In genomic region chr12:120437735-120438494, GRCh38 we compare ENCODE assay signal across 8 cellular contexts. TPM values are rescaled to one million over a fixed set of nuclear protein-coding genes. Genes with fewer than 3 reads are reported as not detected.
DNase-seq lines count a peak whose midpoint lies in the region; ATAC-seq and TF ChIP-seq lines count a peak whose summit lies in the region.

COX6A1 (plus strand) TSS chr12:120438113; CDS start chr12:120438127, 14 bp downstream.

- no peaks in the 10 kb centered on the region for H3K9me3 Mint-ChIP-seq in activated naive CD8-positive, alpha-beta T cell (ENCODE audit: low read depth)
- H3K9me3 Mint-ChIP-seq in glutamatergic neuron (ENCODE audit: unreplicated experiment) (peaks cover 4% of the 10 kb centered on the region), osteocyte (ENCODE audit: unreplicated experiment) (no peaks in the 10 kb centered on the region)

- H3K4me3 Mint-ChIP-seq in activated naive CD8-positive, alpha-beta T cell = peak within 1 kb of the TSS; percentile 99
- peak within 1 kb of the TSS; percentile 100 for H3K4me3 Mint-ChIP-seq in glutamatergic neuron (ENCODE audit: unreplicated experiment)
- H3K4me3 Mint-ChIP-seq in osteocyte (ENCODE audit: unreplicated experiment) = peak within 1 kb of the TSS; percentile 91

- H3K27me3 ChIP-seq in thymus (ENCODE audit: control insufficient read depth, insufficient read depth) = no peaks in the 10 kb centered on the region

- no peak for TF ChIP-seq CTCF in GM12864 (IDR thresholded peaks at IDR 0.05; ENCODE audit: low read depth, low read length, missing control alignments)
- TF ChIP-seq CTCF in glutamatergic neuron (IDR thresholded peaks at IDR 0.05; ENCODE audit: partially characterized antibody, unreplicated experiment) = no peak
- TF ChIP-seq CTCF in osteocyte (IDR thresholded peaks at IDR 0.05) = no peak

- peak within 1 kb of the TSS; percentile 96 for H3K27ac ChIP-seq in thymus (ENCODE audit: low read depth)

- H3K36me3 Mint-ChIP-seq in activated naive CD8-positive, alpha-beta T cell = no peaks in the 10 kb centered on the region
- H3K36me3 Mint-ChIP-seq in glutamatergic neuron (ENCODE audit: unreplicated experiment) = no peaks in the 10 kb centered on the region
- peaks cover 2% of the 10 kb centered on the region for H3K36me3 Mint-ChIP-seq in osteocyte (ENCODE audit: unreplicated experiment)

- H3K27ac Mint-ChIP-seq in activated naive CD8-positive, alpha-beta T cell = peak within 1 kb of the TSS; percentile 98
- H3K27ac Mint-ChIP-seq in glutamatergic neuron (ENCODE audit: unreplicated experiment) (peak within 1 kb of the TSS; percentile 89), osteocyte (ENCODE audit: unreplicated experiment) (peak within 1 kb of the TSS; percentile 84)

- DNase-seq in GM12864 (ENCODE audit: low read depth) (peak; percentile 99), NCI-H1105 (lab: John Stamatoyannopoulos, UW) (peak; percentile 100), SKM-1 treated with dmso at 0.1 percent for 144 hours (lab: John Stamatoyannopoulos, UW; ENCODE audit: unreplicated experiment) (peak; percentile 94), glutamatergic neuron (peak; percentile 94), osteocyte (ENCODE audit: extremely low spot score, unreplicated experiment) (peak; percentile 97)

- peaks cover 17% of the 10 kb centered on the region for H3K4me1 ChIP-seq in thymus (ENCODE audit: control insufficient read depth, insufficient read depth, low read length)

- H3K4me1 Mint-ChIP-seq in activated naive CD8-positive, alpha-beta T cell (ENCODE audit: low read depth) = peaks cover 33% of the 10 kb centered on the region
- H3K4me1 Mint-ChIP-seq in glutamatergic neuron (ENCODE audit: low read depth, unreplicated experiment) = no peaks in the 10 kb centered on the region
- peaks cover 22% of the 10 kb centered on the region for H3K4me1 Mint-ChIP-seq in osteocyte (ENCODE audit: unreplicated experiment)

- H3K9me3 ChIP-seq in thymus (ENCODE audit: control insufficient read depth) = no peaks in the 10 kb centered on the region

- peak; percentile 97 for ATAC-seq in HG02623 (IDR thresholded peaks at IDR 0.05; ENCODE audit: unreplicated experiment)

- H3K27me3 Mint-ChIP-seq in activated naive CD8-positive, alpha-beta T cell = no peaks in the 10 kb centered on the region
- H3K27me3 Mint-ChIP-seq in glutamatergic neuron (ENCODE audit: unreplicated experiment) (peaks cover 2% of the 10 kb centered on the region), osteocyte (ENCODE audit: unreplicated experiment) (no peaks in the 10 kb centered on the region)

- WGBS in thymus = under 1% methylated on average over 59 of the region's 59 CpGs

- peak within 1 kb of the TSS; percentile 93 for H3K4me3 ChIP-seq in GM12864 (ENCODE audit: low read depth, low read length)
- peak within 1 kb of the TSS; percentile 84 for H3K4me3 ChIP-seq in thymus (ENCODE audit: low read length)

- H3K36me3 ChIP-seq in thymus (ENCODE audit: control insufficient read depth, insufficient read depth) = peaks cover 8% of the 10 kb centered on the region

RNA-seq across cellular contexts. Expression of gene COX6A1, which starts in this region (rescaled TPM):
- total RNA-seq in glutamatergic neuron (ENCODE audit: unreplicated experiment) (405 TPM), osteocyte (299 and 307 TPM in 2 replicates)
- polyA plus RNA-seq in thymus = 494 TPM

Comparison
In these comparisons a context has a peak if more than half of its experiments do, and no peak if none do; other contexts are left out.
1. Peak in every context shown above with its lines: DNase-seq, ATAC-seq, H3K4me3 ChIP-seq and H3K27ac ChIP-seq.